Comparison of ENCODE assay signal across 28 cellular contexts in genomic region chr1:183651621-183652020, GRCh38. TPM values are rescaled to one million over a fixed set of nuclear protein-coding genes. Genes with fewer than 3 reads are reported as not detected.
DNase-seq lines count a peak whose midpoint lies in the region; ATAC-seq and TF ChIP-seq lines count a peak whose summit lies in the region.
"Had no signal": no experiment of that assay in that cellular context is flagged by ENCODE, and none has a peak within 500 bp of the region (broad histone marks: within the 10 kb centered on the region; RNA-seq: fewer than 3 reads in every experiment).

No MANE protein-coding gene starts in this region.

- no peaks in the 10 kb centered on the region for H3K27me3 Mint-ChIP-seq in activated T-cell treated with anti-CD3 and anti-CD28 coated beads, Interleukin-2, amount 50 U/mL, for 24 hours
- H3K27me3 Mint-ChIP-seq in CD8-positive, alpha-beta T cell (ENCODE audit: low read depth), result no peaks in the 10 kb centered on the region
- no peaks in the 10 kb centered on the region for H3K27me3 Mint-ChIP-seq in activated T-helper 17 cell treated with anti-CD3 and anti-CD28 coated beads, Interleukin-2, amount 50 U/mL, for 72 hours
- peaks cover 5% of the 10 kb centered on the region for H3K27me3 Mint-ChIP-seq in nephron progenitor cell (ENCODE audit: low read depth, poor library complexity)
- H3K27me3 Mint-ChIP-seq: stimulated activated memory B cell treated with anti-CD40 and anti-IgM and Interleukin-4, amounts not matched to agents 10 μg/mL and 1 μg/mL and 100 μg/mL, for 72 hours had no signal

- H3K27ac ChIP-seq in CD8-positive, alpha-beta T cell (ENCODE audit: low read depth, low read length), result no peak overlapping the region
- peak overlapping the region; percentile 71 for H3K27ac ChIP-seq in hepatocyte
- H3K27ac ChIP-seq: parathyroid adenoma, RWPE1 had no signal

- H3K9me3 Mint-ChIP-seq in activated T-cell treated with anti-CD3 and anti-CD28 coated beads, Interleukin-2, amount 50 U/mL, for 24 hours, result no peaks in the 10 kb centered on the region
- H3K9me3 Mint-ChIP-seq in CD8-positive, alpha-beta T cell, result no peaks in the 10 kb centered on the region
- no peaks in the 10 kb centered on the region for H3K9me3 Mint-ChIP-seq in activated T-helper 17 cell treated with anti-CD3 and anti-CD28 coated beads, Interleukin-2, amount 50 U/mL, for 72 hours
- no peaks in the 10 kb centered on the region for H3K9me3 Mint-ChIP-seq in nephron progenitor cell
- H3K9me3 Mint-ChIP-seq: CD8-positive, alpha-beta memory T cell; memory B cell; naive B cell; stimulated activated memory B cell treated with anti-CD40 and anti-IgM and Interleukin-4, amounts not matched to agents 10 μg/mL and 1 μg/mL and 100 μg/mL, for 72 hours had no signal

- no peak overlapping the region for H3K4me3 ChIP-seq in CD8-positive, alpha-beta T cell (ENCODE audit: low read depth, low read length)
- no peak overlapping the region for H3K4me3 ChIP-seq in hepatocyte
- H3K4me3 ChIP-seq: dorsolateral prefrontal cortex had no signal

- 91% methylated on average over 5 of the region's 5 CpGs for WGBS in hepatocyte (ENCODE audit: low lambda C conversion rate, missing lambda C conversion rate)

- H3K9me3 ChIP-seq in CD8-positive, alpha-beta T cell (ENCODE audit: low read length), result no peaks in the 10 kb centered on the region
- H3K9me3 ChIP-seq in hepatocyte (ENCODE audit: low read depth), result no peaks in the 10 kb centered on the region

- H3K27ac Mint-ChIP-seq in activated T-cell treated with anti-CD3 and anti-CD28 coated beads, Interleukin-2, amount 50 U/mL, for 24 hours, result peak overlapping the region; percentile 90
- peak overlapping the region; percentile 64 for H3K27ac Mint-ChIP-seq in CD8-positive, alpha-beta T cell
- peak overlapping the region; percentile 54 for H3K27ac Mint-ChIP-seq in activated T-helper 17 cell treated with anti-CD3 and anti-CD28 coated beads, Interleukin-2, amount 50 U/mL, for 72 hours
- H3K27ac Mint-ChIP-seq in nephron progenitor cell, result no peak overlapping the region
- H3K27ac Mint-ChIP-seq: memory B cell; stimulated activated memory B cell treated with anti-CD40 and anti-IgM and Interleukin-4, amounts not matched to agents 10 μg/mL and 1 μg/mL and 100 μg/mL, for 72 hours had no signal

- CTCF ChIA-PET in CD8-positive, alpha-beta T cell (lab: Charles Lee), result interaction anchor here (0.8 to 6.2 kb wide), 2 partner anchors 19 to 264 kb away, joined by 3 to 172 read pairs; no protein-coding TSS in a partner anchor

- no peaks in the 10 kb centered on the region for H3K27me3 ChIP-seq in CD8-positive, alpha-beta T cell (ENCODE audit: insufficient read depth, low read length)
- H3K27me3 ChIP-seq in hepatocyte, result no peaks in the 10 kb centered on the region
- H3K27me3 ChIP-seq: dorsolateral prefrontal cortex had no signal

- H3K36me3 ChIP-seq in CD8-positive, alpha-beta T cell (ENCODE audit: insufficient read depth, low read length), result no peaks in the 10 kb centered on the region
- no peaks in the 10 kb centered on the region for H3K36me3 ChIP-seq in hepatocyte (replicated peaks; ENCODE audit: insufficient read depth, low read depth)

- peaks cover 19% of the 10 kb centered on the region for H3K4me1 ChIP-seq in CD8-positive, alpha-beta T cell (ENCODE audit: insufficient read depth, low read length)
- peaks cover 18% of the 10 kb centered on the region for H3K4me1 ChIP-seq in hepatocyte (ENCODE audit: insufficient read depth)
- H3K4me1 ChIP-seq: parathyroid adenoma had no signal

- no peaks in the 10 kb centered on the region for H3K9me2 ChIP-seq in hepatocyte (replicated peaks; ENCODE audit: insufficient read depth)

- no peak overlapping the region for H3K4me2 ChIP-seq in hepatocyte

- no peak for TF ChIP-seq CTCF in CD8-positive, alpha-beta T cell (IDR thresholded peaks at IDR 0.05)
- TF ChIP-seq CTCF in hepatocyte (IDR thresholded peaks at IDR 0.05; ENCODE audit: poor library complexity) (no peak), nephron progenitor cell (IDR thresholded peaks at IDR 0.05) (no peak)

- POLR2A ChIA-PET in CD8-positive, alpha-beta T cell (lab: Charles Lee), result no interaction called here

- H4K20me1 ChIP-seq in hepatocyte (ENCODE audit: insufficient read depth, poor library complexity, severe bottlenecking), result no peaks in the 10 kb centered on the region

- H2AFZ ChIP-seq in hepatocyte, result no peak overlapping the region
- H2AFZ ChIP-seq: parathyroid adenoma had no signal

- DNase-seq in activated T-cell treated with anti-CD3 and anti-CD28 coated beads, Interleukin-2, amount 50 U/mL, for 24 hours, result no peak
- DNase-seq in activated T-cell treated with anti-CD3 and anti-CD28 coated beads for 4 hours (no peak), hepatocyte (ENCODE audit: low spot score) (no peak), NCI-H128 (lab: John Stamatoyannopoulos, UW; ENCODE audit: unreplicated experiment) (no peak), nephron progenitor cell (no peak), midbrain (lab: John Stamatoyannopoulos, UW) (no peak)
- no peak for DNase-seq in CD8-positive, alpha-beta T cell
- DNase-seq: activated CD4-positive, alpha-beta T cell treated with anti-CD3 and anti-CD28 coated beads, Interleukin-2, amount 50 U/mL, for 4 hours; CD8-positive, alpha-beta memory T cell; DMS53; dorsolateral prefrontal cortex; erythroblast; foreskin melanocyte; GF-D8; IMR-90; kidney glomerular epithelial cell; naive B cell; NCI-H1436 treated with DMSO at 0.1 percent for 48 hours had no signal

- peaks cover 33% of the 10 kb centered on the region for H3K4me1 Mint-ChIP-seq in activated T-cell treated with anti-CD3 and anti-CD28 coated beads, Interleukin-2, amount 50 U/mL, for 24 hours (ENCODE audit: low read depth)
- H3K4me1 Mint-ChIP-seq in CD8-positive, alpha-beta T cell (ENCODE audit: low read depth), result peaks cover 29% of the 10 kb centered on the region
- peaks cover 24% of the 10 kb centered on the region for H3K4me1 Mint-ChIP-seq in activated T-helper 17 cell treated with anti-CD3 and anti-CD28 coated beads, Interleukin-2, amount 50 U/mL, for 72 hours
- H3K4me1 Mint-ChIP-seq in nephron progenitor cell, result peaks cover 6% of the 10 kb centered on the region

- intact Hi-C loops in CD8-positive, alpha-beta T cell (cut with DNase I, micrococcal nuclease), result loop anchor here (5.0 to 10.0 kb wide), 3 partner anchors 36 to 1043 kb away; partner anchors contain the start of gene COLGALT2 (in 1 of the 2)

- peak overlapping the region; percentile 11 for H3K4me3 Mint-ChIP-seq in activated T-cell treated with anti-CD3 and anti-CD28 coated beads, Interleukin-2, amount 50 U/mL, for 24 hours
- H3K4me3 Mint-ChIP-seq in CD8-positive, alpha-beta T cell, result no peak overlapping the region
- peak overlapping the region; percentile 43 for H3K4me3 Mint-ChIP-seq in activated T-helper 17 cell treated with anti-CD3 and anti-CD28 coated beads, Interleukin-2, amount 50 U/mL, for 72 hours
- no peak overlapping the region for H3K4me3 Mint-ChIP-seq in nephron progenitor cell
- H3K4me3 Mint-ChIP-seq: memory B cell; naive B cell; stimulated activated memory B cell treated with anti-CD40 and anti-IgM and Interleukin-4, amounts not matched to agents 10 μg/mL and 1 μg/mL and 100 μg/mL, for 72 hours had no signal

- ATAC-seq in CD8-positive, alpha-beta T cell, result no peak
- ATAC-seq in activated T-helper 17 cell treated with anti-CD3 and anti-CD28 coated beads, Interleukin-2, amount 50 U/mL, for 72 hours (replicated peaks), result no peak
- ATAC-seq: sciatic nerve; stimulated activated memory B cell treated with anti-CD40 and anti-IgM and Interleukin-4, amounts not matched to agents 10 μg/mL and 1 μg/mL and 100 μg/mL, for 72 hours had no signal

- H3K79me2 ChIP-seq in hepatocyte, result peaks cover 4% of the 10 kb centered on the region
- H3K79me2 ChIP-seq: parathyroid adenoma had no signal

- no peaks in the 10 kb centered on the region for H3K36me3 Mint-ChIP-seq in activated T-cell treated with anti-CD3 and anti-CD28 coated beads, Interleukin-2, amount 50 U/mL, for 24 hours (ENCODE audit: low read depth)
- H3K36me3 Mint-ChIP-seq in CD8-positive, alpha-beta T cell, result no peaks in the 10 kb centered on the region
- no peaks in the 10 kb centered on the region for H3K36me3 Mint-ChIP-seq in activated T-helper 17 cell treated with anti-CD3 and anti-CD28 coated beads, Interleukin-2, amount 50 U/mL, for 72 hours (ENCODE audit: low read depth)
- H3K36me3 Mint-ChIP-seq in nephron progenitor cell (ENCODE audit: low read depth), result no peaks in the 10 kb centered on the region
- H3K36me3 Mint-ChIP-seq: CD8-positive, alpha-beta memory T cell; memory B cell; naive B cell; stimulated activated memory B cell treated with anti-CD40 and anti-IgM and Interleukin-4, amounts not matched to agents 10 μg/mL and 1 μg/mL and 100 μg/mL, for 72 hours had no signal

RNA-seq across cellular contexts. Expression of gene APOBEC4, which starts 1.5 kb away (rescaled TPM):
- not detected for total RNA-seq in CD8-positive, alpha-beta T cell
- not detected for total RNA-seq in activated T-helper 17 cell treated with anti-CD3 and anti-CD28 coated beads, Interleukin-2, amount 50 U/mL, for 72 hours
- 0.37 TPM in 1 of 2 replicates, not detected in the other for total RNA-seq in hepatocyte
- polyA plus RNA-seq in hepatocyte, result not detected in 2 replicates
- total RNA-seq: cardiac septum; CD8-positive, alpha-beta memory T cell; dorsolateral prefrontal cortex; H1; IMR-90; M059J; sciatic nerve had no signal
- polyA plus RNA-seq: AG04450; CD8-positive, alpha-beta memory T cell; H1; IMR-90 had no signal

RNA-seq across cellular contexts. Expression of gene ARPC5, which starts 16.0 kb away (rescaled TPM):
- 10 to 100 TPM; 14.2 to 17.1 TPM for total RNA-seq in CD8-positive, alpha-beta T cell
- 100 to 1,000 TPM; 130 to 164 TPM for total RNA-seq in activated T-helper 17 cell treated with anti-CD3 and anti-CD28 coated beads, Interleukin-2, amount 50 U/mL, for 72 hours
- total RNA-seq in hepatocyte, result 144 TPM in 2 replicates
- polyA plus RNA-seq in hepatocyte, result 183 and 192 TPM in 2 replicates

Comparison
In these comparisons a context has a peak if more than half of its experiments do, and no peak if none do; other contexts are left out.
1. H3K4me3 Mint-ChIP-seq: peak in activated T-cell treated with anti-CD3 and anti-CD28 coated beads, Interleukin-2, amount 50 U/mL, for 24 hours (single experiment) and activated T-helper 17 cell treated with anti-CD3 and anti-CD28 coated beads, Interleukin-2, amount 50 U/mL, for 72 hours (single experiment); none in CD8-positive, alpha-beta T cell (single experiment) and nephron progenitor cell (single experiment).